ENCODE assay signal across 21 cellular contexts in genomic region chr1:73803380-73803779, GRCh38.
"Had no signal": no experiment of that assay in that cellular context is flagged by ENCODE, and none has a peak within 500 bp of the region (broad histone marks: within the 10 kb centered on the region; RNA-seq: fewer than 3 reads in every experiment).

No MANE protein-coding gene starts in this region.

- H3K9me3 Mint-ChIP-seq: activated CD4-positive, alpha-beta memory T cell treated with anti-CD3 and anti-CD28 coated beads, Interleukin-2, amount 10 ng/mL, durations not matched to agents 7 days and 5 days; activated CD4-positive, alpha-beta T cell treated with anti-CD3 and anti-CD28 coated beads, Interleukin-2, amount 10 ng/mL, durations not matched to agents 24 days and 14 days had no signal

- H3K36me3 Mint-ChIP-seq: activated CD8-positive, alpha-beta memory T cell treated with anti-CD3 and anti-CD28 coated beads, Interleukin-2, amount 10 ng/mL, durations not matched to agents 7 days and 5 days; activated naive CD4-positive, alpha-beta T cell treated with anti-CD3 and anti-CD28 coated beads, Interleukin-2, amount 50 U/mL, for 72 hours; natural killer cell treated with Interleukin-12 subunit alpha and Interleukin-12 subunit beta and Interleukin-15 and Interleukin-18, amount 100 ng/mL, for 72 hours had no signal

- H3K27me3 Mint-ChIP-seq: activated CD4-positive, alpha-beta memory T cell treated with anti-CD3 and anti-CD28 coated beads, Interleukin-2, amount 10 ng/mL, durations not matched to agents 7 days and 5 days; activated CD4-positive, alpha-beta T cell treated with anti-CD3 and anti-CD28 coated beads, Interleukin-2, amount 10 ng/mL, durations not matched to agents 24 days and 14 days; activated CD8-positive, alpha-beta memory T cell treated with anti-CD3 and anti-CD28 coated beads, Interleukin-2, amount 10 ng/mL, durations not matched to agents 7 days and 5 days; natural killer cell treated with Interleukin-12 subunit alpha and Interleukin-12 subunit beta and Interleukin-15 and Interleukin-18, amount 100 ng/mL, for 72 hours had no signal

- H3K27ac ChIP-seq: ascending aorta, brain microvascular endothelial cell, esophagus squamous epithelium, gastrocnemius medialis, psoas muscle, right atrium auricular region, VCaP had no signal

- H3K4me3 Mint-ChIP-seq: activated CD4-positive, alpha-beta memory T cell treated with anti-CD3 and anti-CD28 coated beads, Interleukin-2, amount 10 ng/mL, durations not matched to agents 7 days and 5 days; activated CD4-positive, alpha-beta T cell treated with anti-CD3 and anti-CD28 coated beads, Interleukin-2, amount 10 ng/mL, durations not matched to agents 24 days and 14 days; activated CD8-positive, alpha-beta memory T cell treated with anti-CD3 and anti-CD28 coated beads, Interleukin-2, amount 10 ng/mL, durations not matched to agents 7 days and 5 days; natural killer cell treated with Interleukin-12 subunit alpha and Interleukin-12 subunit beta and Interleukin-15 and Interleukin-18, amount 100 ng/mL, for 72 hours had no signal

- H3K9me3 ChIP-seq: ascending aorta, esophagus squamous epithelium, gastrocnemius medialis, psoas muscle, right atrium auricular region had no signal

- H3K36me3 ChIP-seq: ascending aorta, brain microvascular endothelial cell, esophagus squamous epithelium, gastrocnemius medialis, right atrium auricular region had no signal

- ATAC-seq: activated CD4-positive, CD25-positive, alpha-beta regulatory T cell treated with anti-CD3 and anti-CD28 coated beads, Interleukin-2, amount 50 U/mL, for 24 hours; activated CD8-positive, alpha-beta memory T cell treated with anti-CD3 and anti-CD28 coated beads, Interleukin-2, amount 10 ng/mL, durations not matched to agents 7 days and 5 days; activated naive CD4-positive, alpha-beta T cell treated with anti-CD3 and anti-CD28 coated beads, Interleukin-2, amount 50 U/mL, for 72 hours; gastrocnemius medialis; left cardiac atrium; natural killer cell treated with Interleukin-12 subunit alpha and Interleukin-12 subunit beta and Interleukin-15 and Interleukin-18, amount 100 ng/mL, for 72 hours; psoas muscle; stimulated activated naive CD8-positive, alpha-beta T cell treated with anti-CD3 and anti-CD28 coated beads, Interleukin-15, Interleukin-2, amounts not matched to agents 100 U/mL and 50 U/mL, for 24 hours had no signal

- DNase-seq: activated CD4-positive, alpha-beta memory T cell treated with anti-CD3 and anti-CD28 coated beads, Interleukin-2, amount 10 ng/mL, durations not matched to agents 7 days and 5 days; activated CD4-positive, alpha-beta T cell treated with anti-CD3 and anti-CD28 coated beads, Interleukin-2, amount 10 ng/mL, durations not matched to agents 24 days and 14 days; activated CD8-positive, alpha-beta memory T cell treated with anti-CD3 and anti-CD28 coated beads, Interleukin-2, amount 10 ng/mL, durations not matched to agents 7 days and 5 days; activated T-cell treated with anti-CD3 and anti-CD28 coated beads for 4 hours; brain microvascular endothelial cell; central memory CD4-positive, alpha-beta T cell; esophagus squamous epithelium; gastrocnemius medialis; head of caudate nucleus; islet precursor cell; left cardiac atrium; psoas muscle; stimulated activated CD4-positive, alpha-beta T cell treated with anti-CD3 and anti-CD28 coated beads, Interleukin-4, amount 100 ng/mL, for 4 hours; stimulated activated naive CD8-positive, alpha-beta T cell treated with anti-CD3 and anti-CD28 coated beads, Interleukin-15, Interleukin-2, amounts not matched to agents 100 U/mL and 50 U/mL, for 24 hours had no signal

- H3K27me3 ChIP-seq: ascending aorta, brain microvascular endothelial cell, esophagus squamous epithelium, gastrocnemius medialis, right atrium auricular region had no signal

- H3K4me1 ChIP-seq: ascending aorta, esophagus squamous epithelium, gastrocnemius medialis, psoas muscle, right atrium auricular region had no signal

- H3K4me3 ChIP-seq: ascending aorta, esophagus squamous epithelium, gastrocnemius medialis, lung, psoas muscle, right atrium auricular region had no signal

- H3K27ac Mint-ChIP-seq: activated CD4-positive, alpha-beta memory T cell treated with anti-CD3 and anti-CD28 coated beads, Interleukin-2, amount 10 ng/mL, durations not matched to agents 7 days and 5 days; activated CD4-positive, alpha-beta T cell treated with anti-CD3 and anti-CD28 coated beads, Interleukin-2, amount 10 ng/mL, durations not matched to agents 24 days and 14 days; activated CD8-positive, alpha-beta memory T cell treated with anti-CD3 and anti-CD28 coated beads, Interleukin-2, amount 10 ng/mL, durations not matched to agents 7 days and 5 days; activated naive CD4-positive, alpha-beta T cell treated with anti-CD3 and anti-CD28 coated beads, Interleukin-2, amount 50 U/mL, for 72 hours; natural killer cell treated with Interleukin-12 subunit alpha and Interleukin-12 subunit beta and Interleukin-15 and Interleukin-18, amount 100 ng/mL, for 72 hours had no signal

- H3K4me1 Mint-ChIP-seq: activated CD4-positive, alpha-beta memory T cell treated with anti-CD3 and anti-CD28 coated beads, Interleukin-2, amount 10 ng/mL, durations not matched to agents 7 days and 5 days; activated CD4-positive, alpha-beta T cell treated with anti-CD3 and anti-CD28 coated beads, Interleukin-2, amount 10 ng/mL, durations not matched to agents 24 days and 14 days; activated CD8-positive, alpha-beta memory T cell treated with anti-CD3 and anti-CD28 coated beads, Interleukin-2, amount 10 ng/mL, durations not matched to agents 7 days and 5 days had no signal
